In genomic region chr3:49673131-49673714, GRCh38 we compare ENCODE assay signal across 8 cellular contexts. TPM values are rescaled to one million over a fixed set of nuclear protein-coding genes. Genes with fewer than 3 reads are reported as not detected.
DNase-seq lines count a peak whose midpoint lies in the region; ATAC-seq and TF ChIP-seq lines count a peak whose summit lies in the region.

No MANE protein-coding gene starts in this region.

- TF ChIP-seq CTCF in DOHH2 (IDR thresholded peaks at IDR 0.05; ENCODE audit: low read depth, low read length, poor library complexity, severe bottlenecking) (no peak), cardiac fibroblast (IDR thresholded peaks at IDR 0.05; ENCODE audit: low read depth, low read length) (no peak)

- H3K36me3 ChIP-seq in DOHH2 (ENCODE audit: control insufficient read depth, low read length): peaks cover 38% of the 10 kb centered on the region

- H3K27me3 Mint-ChIP-seq in IgD-negative memory B cell: no peaks in the 10 kb centered on the region

- H3K27ac ChIP-seq in DOHH2 (ENCODE audit: low read depth, low read length): peak overlapping the region; percentile 85

- H3K4me1 Mint-ChIP-seq in IgD-negative memory B cell: peaks cover 13 to 19% (median 16%) of the 10 kb centered on the region in 3 donors

- no peaks in the 10 kb centered on the region for H3K9me2 ChIP-seq in DOHH2 (replicated peaks; ENCODE audit: control insufficient read depth, low read length)

- no peaks in the 10 kb centered on the region for H3K9me3 ChIP-seq in DOHH2 (ENCODE audit: control insufficient read depth, insufficient read depth, low read length)
- no peaks in the 10 kb centered on the region for H3K9me3 ChIP-seq in mononuclear cell (ENCODE audit: low read depth, low read length)

- peak in 1 of 2 donors; percentile 23 for DNase-seq in cardiac fibroblast (ENCODE audit: low read depth in 2 of 2)
- DNase-seq in mucosa of gallbladder (ENCODE audit: low spot score): no peak
- no peak for DNase-seq in KG1 (lab: John Stamatoyannopoulos, UW)

- peak overlapping the region; percentile 93 to 98 (median 96) for H3K27ac Mint-ChIP-seq in IgD-negative memory B cell

- H3F3A ChIP-seq in DOHH2 (ENCODE audit: control insufficient read depth, insufficient read depth): peaks cover 5% of the 10 kb centered on the region

- peaks cover 31% of the 10 kb centered on the region for H3K79me2 ChIP-seq in DOHH2 (ENCODE audit: control insufficient read depth, low read length)

- H3K4me3 Mint-ChIP-seq in IgD-negative memory B cell: peak overlapping the region; percentile 93 to 97 (median 94)

- peaks cover 3% of the 10 kb centered on the region for H3K36me3 Mint-ChIP-seq in IgD-negative memory B cell

- H4K20me1 ChIP-seq in DOHH2 (ENCODE audit: control insufficient read depth, insufficient read depth, low read depth, low read length): 0 out of 2 replicates have a peak, but pooled peaks cover 3% of the 10 kb centered on the region

- H3K9me3 Mint-ChIP-seq in IgD-negative memory B cell: peaks cover 0 to 1% (median 0%) of the 10 kb centered on the region in 3 donors

- peak overlapping the region; percentile 87 for H3K4me2 ChIP-seq in DOHH2 (ENCODE audit: low read length)

- H3K4me1 ChIP-seq in DOHH2 (ENCODE audit: control insufficient read depth, low read length): peaks cover 18% of the 10 kb centered on the region
- H3K4me1 ChIP-seq in mononuclear cell (ENCODE audit: insufficient read depth, low read length): peaks cover 26% of the 10 kb centered on the region

- H3K27me3 ChIP-seq in DOHH2 (ENCODE audit: control insufficient read depth, low read length) (no peaks in the 10 kb centered on the region), mononuclear cell (ENCODE audit: insufficient read depth, low read length) (no peaks in the 10 kb centered on the region)

- ATAC-seq in GM18520 (IDR thresholded peaks at IDR 0.05; ENCODE audit: unreplicated experiment): no peak
- ATAC-seq in activated CD4-positive, CD25-positive, alpha-beta regulatory T cell treated with anti-CD3 and anti-CD28 coated beads, Interleukin-2, amount 50 U/mL, for 24 hours: no peak

- H3K4me3 ChIP-seq in DOHH2 (ENCODE audit: low read length) (peak overlapping the region; percentile 87), cardiac fibroblast (replicated peaks in 1 of 2; ENCODE audit: low read depth in 2 of 2, low read length in 2 of 2) (peak overlapping the region; percentile 76 to 88), mononuclear cell (ENCODE audit: low read length) (peak overlapping the region; percentile 78)

RNA-seq across cellular contexts. Expression of gene APEH, which starts 0.9 kb away (rescaled TPM):
- 84.5 TPM for polyA plus RNA-seq in IgD-negative memory B cell
- total RNA-seq in mononuclear cell: 30.7 TPM
- total RNA-seq in mucosa of gallbladder: 128 TPM

RNA-seq across cellular contexts. Expression of gene MST1, which starts 16.1 kb away (rescaled TPM):
- 1.3 TPM for polyA plus RNA-seq in IgD-negative memory B cell
- 2.1 TPM for total RNA-seq in mononuclear cell
- total RNA-seq in mucosa of gallbladder: 45.5 TPM

RNA-seq across cellular contexts. Expression of gene RNF123, which starts 16.1 kb away (rescaled TPM):
- polyA plus RNA-seq in IgD-negative memory B cell: 19.7 TPM
- total RNA-seq in mononuclear cell (6.2 TPM), mucosa of gallbladder (55.6 TPM)

RNA-seq across cellular contexts. Expression of gene AMIGO3, which starts 46.3 kb away (rescaled TPM):
- polyA plus RNA-seq in IgD-negative memory B cell: 1.5 TPM
- total RNA-seq in mononuclear cell (3.8 TPM), mucosa of gallbladder (0.43 TPM)

RNA-seq across cellular contexts. Expression of gene GMPPB, which starts 50.5 kb away (rescaled TPM):
- 27.5 TPM for polyA plus RNA-seq in IgD-negative memory B cell
- total RNA-seq in mononuclear cell (13.3 TPM), mucosa of gallbladder (51.9 TPM)

Comparison
In these comparisons a context has a peak if more than half of its experiments do, and no peak if none do; other contexts are left out.
1. RNA of gene MST1, which starts 16.1 kb away (total RNA-seq): 45.5 TPM in mucosa of gallbladder (single experiment); 2.1 TPM in mononuclear cell (single experiment); every median in the first group is over 10 times any median in the second.
2. Peak in every context shown above with its lines, with median percentiles within 50 percentile points of each other: H3K4me3 ChIP-seq.